In the genomic region with DNA sequence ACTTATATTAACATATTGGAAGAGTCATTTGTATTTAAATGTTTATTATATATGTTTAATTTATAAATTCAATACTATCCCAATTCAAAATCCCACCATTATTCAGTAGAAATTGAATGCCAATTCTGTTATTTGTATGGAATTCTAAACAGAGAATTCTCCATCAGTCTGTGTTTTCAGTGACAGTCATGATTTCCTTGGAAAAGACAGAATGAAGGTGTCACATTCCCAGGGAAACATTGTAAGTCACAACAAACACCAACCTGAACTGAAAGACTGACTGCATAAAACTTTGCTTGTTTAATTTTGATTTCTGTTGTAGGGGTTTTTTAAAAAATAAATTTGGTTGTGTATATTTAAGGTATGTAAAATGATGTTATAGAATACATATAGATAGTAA, we compare ENCODE assay signal across 4 cellular contexts.
"Had no signal": no experiment of that assay in that cellular context is flagged by ENCODE, and none has a peak within 500 bp of the region (broad histone marks: within the 10 kb centered on the region; RNA-seq: fewer than 3 reads in every experiment).

No MANE protein-coding gene starts in this region.

- H3K4me3 ChIP-seq: GM23338 had no signal

- H2AFZ ChIP-seq: GM23338 had no signal

- H3K4me2 ChIP-seq: GM23338 had no signal

- DNase-seq: H9, HCEC 1CT, IMR-90 had no signal
